ENCODE assay signal across 2 cellular contexts in the genomic region with DNA sequence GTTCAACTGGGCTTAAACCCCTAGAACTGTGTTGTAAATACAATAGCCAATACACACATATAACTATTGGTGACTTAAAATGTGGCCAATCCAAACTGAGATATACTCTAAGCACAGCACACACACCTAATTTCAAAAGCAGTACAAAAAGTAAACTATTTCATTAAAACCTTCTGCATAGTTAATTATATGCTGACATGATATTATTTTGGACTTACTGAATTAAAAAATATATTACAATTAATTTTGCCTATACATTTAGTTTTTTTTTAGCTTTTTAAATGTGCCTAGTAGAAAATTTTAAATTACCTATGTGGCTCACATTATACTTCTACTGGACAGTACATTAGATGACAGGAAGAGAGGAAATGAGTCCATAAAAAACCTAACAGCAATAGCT.
A peak's percentile ranks its signal among the peaks of the same experiment; 100 is the strongest.
TF ChIP-seq lines count a peak whose summit lies in the region.

No MANE protein-coding gene starts in this region.

TF ChIP-seq in HepG2, 621 proteins besides CTCF, POLR2A, EP300 and RAD21:
- TF ChIP-seq RBFOX2 (IDR thresholded peaks at IDR 0.05; ENCODE audit: low read depth, low read length) (0 out of 2 replicates have a peak, but pooled peaks have one; percentile 15), MAFF (IDR thresholded peaks at IDR 0.05; ENCODE audit: low read depth, low read length) (peak; percentile 83), MAFK (conservative IDR thresholded peaks at IDR 0.05 in 1 of 2, IDR thresholded peaks at IDR 0.05 in 1 of 2; ENCODE audit: low read length in 2 of 2) (peak; percentile 78 to 89), KLF9 (CRISPR knock-in tag; IDR thresholded peaks at IDR 0.05; ENCODE audit: low read depth) (no peak)

TF ChIP-seq in IMR-90, 13 proteins besides CTCF, POLR2A, EP300 and RAD21:
- TF ChIP-seq, protein P1, sequence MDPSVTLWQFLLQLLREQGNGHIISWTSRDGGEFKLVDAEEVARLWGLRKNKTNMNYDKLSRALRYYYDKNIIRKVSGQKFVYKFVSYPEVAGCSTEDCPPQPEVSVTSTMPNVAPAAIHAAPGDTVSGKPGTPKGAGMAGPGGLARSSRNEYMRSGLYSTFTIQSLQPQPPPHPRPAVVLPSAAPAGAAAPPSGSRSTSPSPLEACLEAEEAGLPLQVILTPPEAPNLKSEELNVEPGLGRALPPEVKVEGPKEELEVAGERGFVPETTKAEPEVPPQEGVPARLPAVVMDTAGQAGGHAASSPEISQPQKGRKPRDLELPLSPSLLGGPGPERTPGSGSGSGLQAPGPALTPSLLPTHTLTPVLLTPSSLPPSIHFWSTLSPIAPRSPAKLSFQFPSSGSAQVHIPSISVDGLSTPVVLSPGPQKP (IDR thresholded peaks at IDR 0.05; ENCODE audit: borderline replicate concordance, low read depth, low read length): no peak
- TF ChIP-seq MAFK (IDR thresholded peaks at IDR 0.05; ENCODE audit: low read depth, low read length): peak; percentile 77
